Comparison of ENCODE assay signal across 8 cellular contexts in the genomic region with DNA sequence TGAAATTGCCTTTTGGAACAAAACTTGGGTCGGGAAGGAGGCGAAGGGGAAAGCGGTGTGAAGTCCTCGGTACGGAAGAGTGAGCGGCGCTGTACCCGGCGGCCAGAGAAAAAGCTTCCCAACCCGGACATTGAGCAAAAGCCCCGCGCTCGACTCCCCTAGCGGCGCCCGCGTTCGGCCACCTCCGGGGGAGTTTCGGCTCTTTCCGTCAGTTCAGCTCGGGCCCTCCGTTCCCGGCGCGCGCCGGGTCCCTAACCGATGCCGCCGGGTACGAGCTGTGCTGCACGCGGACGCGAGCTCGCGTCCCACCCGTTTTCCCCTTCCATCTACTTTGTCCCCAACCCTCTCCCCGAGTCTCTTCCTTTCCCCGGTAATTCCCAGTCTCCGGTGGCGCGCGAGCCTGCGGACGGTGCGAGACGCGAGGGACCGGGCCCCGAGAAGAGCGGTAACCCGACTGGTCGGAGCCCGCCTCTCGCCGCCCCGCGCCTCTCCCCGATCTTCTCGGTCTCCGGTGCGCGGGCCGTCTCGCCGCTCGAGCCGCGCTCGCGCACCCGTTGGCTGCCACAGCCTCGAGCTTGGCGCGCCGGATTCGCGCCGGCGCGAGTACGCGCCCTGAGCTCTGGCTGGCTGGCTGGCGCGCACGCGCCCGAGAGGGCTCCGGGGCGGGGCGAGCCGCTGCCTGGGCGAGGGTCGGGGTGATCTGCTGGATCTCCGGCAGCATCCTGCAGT. TPM values are rescaled to one million over a fixed set of nuclear protein-coding genes. Genes with fewer than 3 reads are reported as not detected.
A peak's percentile ranks its signal among the peaks of the same experiment; 100 is the strongest.
DNase-seq lines count a peak whose midpoint lies in the region; FAIRE-seq and TF ChIP-seq lines count a peak whose summit lies in the region.

No MANE protein-coding gene starts in this region.

- peak overlapping the region; percentile 87 to 90 for H3K4me3 ChIP-seq in foreskin fibroblast (ENCODE audit: low read depth in 1 of 2, low read length in 2 of 2)
- H3K4me3 ChIP-seq in neuron (ENCODE audit: low read length) = peak overlapping the region; percentile 70
- H3K4me3 ChIP-seq in stomach smooth muscle (ENCODE audit: low read length in 2 of 2) = peak overlapping the region; percentile 85 to 89

- H3K9ac ChIP-seq in stomach smooth muscle (ENCODE audit: low read length in 2 of 2) = peak overlapping the region; percentile 87 to 91

- peak; percentile 4 for TF ChIP-seq CTCF in foreskin fibroblast (IDR thresholded peaks at IDR 0.05; ENCODE audit: low read depth, low read length)

- H3K36me3 ChIP-seq in neuron (ENCODE audit: insufficient read depth, low read length) = peaks cover 6% of the 10 kb centered on the region
- no peaks in the 10 kb centered on the region for H3K36me3 ChIP-seq in stomach smooth muscle (ENCODE audit: control insufficient read depth in 2 of 2, insufficient read depth in 2 of 2, low read length in 2 of 2)

- H3K27me3 ChIP-seq in neuron (ENCODE audit: insufficient read depth, low read length) (no peaks in the 10 kb centered on the region), stomach smooth muscle (ENCODE audit: control insufficient read depth in 1 of 2, insufficient read depth in 2 of 2, low read length in 2 of 2) (no peaks in the 10 kb centered on the region)

- H3K27ac ChIP-seq in stomach smooth muscle (ENCODE audit: low read length) = peak overlapping the region; percentile 81

- peaks cover 7% of the 10 kb centered on the region for H3K4me1 ChIP-seq in neuron (ENCODE audit: insufficient read depth, low read length)
- H3K4me1 ChIP-seq in stomach smooth muscle (ENCODE audit: control insufficient read depth, insufficient read depth, low read length) = peaks cover 5% of the 10 kb centered on the region

- TF ChIP-seq POLR2A in H54 (IDR thresholded peaks at IDR 0.05; ENCODE audit: low read depth, low read length) = peak; percentile 59

- DNase-seq in EH (ENCODE audit: low read depth) = peak; percentile 87
- DNase-seq in H54 (ENCODE audit: insufficient read length, low spot score) = peak; percentile 90
- peak; percentile 92 for DNase-seq in M059J (ENCODE audit: low read depth)
- peak; percentile 90 to 93 for DNase-seq in SHP77 (lab: John Stamatoyannopoulos, UW)
- DNase-seq in activated gamma-delta T cell (lab: John Stamatoyannopoulos, UW) = peak; percentile 77
- peak; percentile 95 to 98 for DNase-seq in foreskin fibroblast

- FAIRE-seq in H54 (lab: Jason Lieb, UNC) = peak; percentile 30

- H3K9me3 ChIP-seq in neuron (ENCODE audit: low read length) (no peaks in the 10 kb centered on the region), stomach smooth muscle (ENCODE audit: control insufficient read depth in 2 of 2, low read length in 2 of 2) (no peaks in the 10 kb centered on the region)

- H2AFZ ChIP-seq in neuron (ENCODE audit: low read depth, low read length) = peak overlapping the region; percentile 96

RNA-seq across cellular contexts. Expression of a gene that starts 0.4 kb away (rescaled TPM):
- total RNA-seq in M059J (2014; rRNA removed; shearing (Covaris generic)) = 12.3 and 29.9 TPM in 2 replicates

RNA-seq across cellular contexts. Expression of a gene that starts 20.1 kb away (rescaled TPM):
- 8.2 and 12.3 TPM in 2 replicates for total RNA-seq in M059J (2014; rRNA removed; shearing (Covaris generic))

RNA-seq across cellular contexts. Expression of a gene that starts 29.8 kb away (rescaled TPM):
- 0.39 TPM in 1 of 2 replicates, not detected in the other for total RNA-seq in M059J (2014; rRNA removed; shearing (Covaris generic))

RNA-seq across cellular contexts. Expression of a gene that starts 43.8 kb away (rescaled TPM):
- total RNA-seq in M059J (2014; rRNA removed; shearing (Covaris generic)) = 31.3 and 47.4 TPM in 2 replicates

Comparison
In these comparisons a context has a peak if more than half of its experiments do, and no peak if none do; other contexts are left out.
1. Peak in every context shown above with its lines: DNase-seq, H3K4me3 ChIP-seq and H3K27ac ChIP-seq.